Comparison of ENCODE assay signal across 1 cellular context in the genomic region with DNA sequence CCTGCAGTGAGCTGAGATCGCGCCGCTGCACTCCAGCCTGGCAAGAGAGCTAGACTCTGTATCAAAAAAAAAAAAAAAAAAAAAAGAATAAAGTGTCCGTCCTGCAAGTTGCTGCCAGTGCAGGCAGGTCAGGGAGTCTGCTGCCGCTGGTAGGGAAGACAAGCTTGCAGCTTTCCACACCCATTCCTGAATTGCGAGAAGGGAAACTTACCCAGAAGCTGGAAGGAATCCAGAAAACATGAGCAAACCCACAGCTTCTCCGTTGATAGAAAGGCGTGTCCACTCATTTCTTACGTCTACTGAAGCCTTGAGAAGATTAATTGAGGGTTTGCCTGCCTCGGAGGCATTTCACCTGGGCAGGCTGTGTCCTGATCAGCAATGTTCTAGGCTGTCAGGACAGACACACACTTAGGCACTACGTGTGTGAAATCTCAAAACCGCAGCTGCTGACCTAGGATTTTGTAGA.
TF ChIP-seq lines count a peak whose summit lies in the region.

No MANE protein-coding gene starts in this region.

TF ChIP-seq in HepG2, 621 proteins besides CTCF, POLR2A, EP300 and RAD21 (continued from another document):
- TF ChIP-seq, protein P1, sequence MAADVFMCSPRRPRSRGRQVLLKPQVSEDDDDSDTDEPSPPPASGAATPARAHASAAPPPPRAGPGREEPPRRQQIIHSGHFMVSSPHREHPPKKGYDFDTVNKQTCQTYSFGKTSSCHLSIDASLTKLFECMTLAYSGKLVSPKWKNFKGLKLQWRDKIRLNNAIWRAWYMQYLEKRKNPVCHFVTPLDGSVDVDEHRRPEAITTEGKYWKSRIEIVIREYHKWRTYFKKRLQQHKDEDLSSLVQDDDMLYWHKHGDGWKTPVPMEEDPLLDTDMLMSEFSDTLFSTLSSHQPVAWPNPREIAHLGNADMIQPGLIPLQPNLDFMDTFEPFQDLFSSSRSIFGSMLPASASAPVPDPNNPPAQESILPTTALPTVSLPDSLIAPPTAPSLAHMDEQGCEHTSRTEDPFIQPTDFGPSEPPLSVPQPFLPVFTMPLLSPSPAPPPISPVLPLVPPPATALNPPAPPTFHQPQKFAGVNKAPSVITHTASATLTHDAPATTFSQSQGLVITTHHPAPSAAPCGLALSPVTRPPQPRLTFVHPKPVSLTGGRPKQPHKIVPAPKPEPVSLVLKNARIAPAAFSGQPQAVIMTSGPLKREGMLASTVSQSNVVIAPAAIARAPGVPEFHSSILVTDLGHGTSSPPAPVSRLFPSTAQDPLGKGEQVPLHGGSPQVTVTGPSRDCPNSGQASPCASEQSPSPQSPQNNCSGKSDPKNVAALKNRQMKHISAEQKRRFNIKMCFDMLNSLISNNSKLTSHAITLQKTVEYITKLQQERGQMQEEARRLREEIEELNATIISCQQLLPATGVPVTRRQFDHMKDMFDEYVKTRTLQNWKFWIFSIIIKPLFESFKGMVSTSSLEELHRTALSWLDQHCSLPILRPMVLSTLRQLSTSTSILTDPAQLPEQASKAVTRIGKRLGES (CRISPR knock-in tag; IDR thresholded peaks at IDR 0.05; ENCODE audit: borderline replicate concordance), result no peak
- TF ChIP-seq, protein P2, sequence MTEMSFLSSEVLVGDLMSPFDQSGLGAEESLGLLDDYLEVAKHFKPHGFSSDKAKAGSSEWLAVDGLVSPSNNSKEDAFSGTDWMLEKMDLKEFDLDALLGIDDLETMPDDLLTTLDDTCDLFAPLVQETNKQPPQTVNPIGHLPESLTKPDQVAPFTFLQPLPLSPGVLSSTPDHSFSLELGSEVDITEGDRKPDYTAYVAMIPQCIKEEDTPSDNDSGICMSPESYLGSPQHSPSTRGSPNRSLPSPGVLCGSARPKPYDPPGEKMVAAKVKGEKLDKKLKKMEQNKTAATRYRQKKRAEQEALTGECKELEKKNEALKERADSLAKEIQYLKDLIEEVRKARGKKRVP (CRISPR knock-in tag; IDR thresholded peaks at IDR 0.05), result no peak
- no peak for TF ChIP-seq DMAP1 (CRISPR knock-in tag; IDR thresholded peaks at IDR 0.05)
- TF ChIP-seq ZNF24 (IDR thresholded peaks at IDR 0.05), result no peak
- no peak for TF ChIP-seq FOXA3 (CRISPR knock-in tag; IDR thresholded peaks at IDR 0.05)
- TF ChIP-seq, protein P3, sequence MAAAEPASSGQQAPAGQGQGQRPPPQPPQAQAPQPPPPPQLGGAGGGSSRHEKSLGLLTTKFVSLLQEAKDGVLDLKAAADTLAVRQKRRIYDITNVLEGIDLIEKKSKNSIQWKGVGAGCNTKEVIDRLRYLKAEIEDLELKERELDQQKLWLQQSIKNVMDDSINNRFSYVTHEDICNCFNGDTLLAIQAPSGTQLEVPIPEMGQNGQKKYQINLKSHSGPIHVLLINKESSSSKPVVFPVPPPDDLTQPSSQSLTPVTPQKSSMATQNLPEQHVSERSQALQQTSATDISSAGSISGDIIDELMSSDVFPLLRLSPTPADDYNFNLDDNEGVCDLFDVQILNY (CRISPR knock-in tag; conservative IDR thresholded peaks at IDR 0.05), result no peak
- no peak for TF ChIP-seq ZNF850 (CRISPR knock-in tag; conservative IDR thresholded peaks at IDR 0.05)
- TF ChIP-seq, protein P4, sequence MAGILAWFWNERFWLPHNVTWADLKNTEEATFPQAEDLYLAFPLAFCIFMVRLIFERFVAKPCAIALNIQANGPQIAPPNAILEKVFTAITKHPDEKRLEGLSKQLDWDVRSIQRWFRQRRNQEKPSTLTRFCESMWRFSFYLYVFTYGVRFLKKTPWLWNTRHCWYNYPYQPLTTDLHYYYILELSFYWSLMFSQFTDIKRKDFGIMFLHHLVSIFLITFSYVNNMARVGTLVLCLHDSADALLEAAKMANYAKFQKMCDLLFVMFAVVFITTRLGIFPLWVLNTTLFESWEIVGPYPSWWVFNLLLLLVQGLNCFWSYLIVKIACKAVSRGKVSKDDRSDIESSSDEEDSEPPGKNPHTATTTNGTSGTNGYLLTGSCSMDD (CRISPR knock-in tag; IDR thresholded peaks at IDR 0.05), result no peak
